Comparison of ENCODE assay signal across 10 cellular contexts in the genomic region with DNA sequence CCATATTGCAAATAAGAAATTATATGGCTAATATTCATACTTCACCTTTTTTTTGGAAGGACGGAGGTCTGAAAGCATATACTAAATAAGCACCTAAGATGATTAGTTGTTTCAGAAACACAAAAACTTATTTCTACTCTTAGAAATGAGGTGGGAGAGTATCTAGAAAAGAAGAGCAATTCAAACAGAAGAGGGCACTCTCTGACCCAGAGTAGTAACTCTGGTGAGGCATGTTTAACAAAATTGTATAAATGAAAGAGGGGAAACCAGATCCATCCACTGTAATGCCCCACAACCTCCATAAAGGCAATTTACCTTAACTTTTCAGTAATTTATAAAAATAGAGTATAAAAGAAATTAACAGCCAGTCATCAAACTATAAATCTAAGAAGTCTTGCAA.
DNase-seq lines count a peak whose midpoint lies in the region; ATAC-seq and TF ChIP-seq lines count a peak whose summit lies in the region.
"Had no signal": no experiment of that assay in that cellular context is flagged by ENCODE, and none has a peak within 500 bp of the region (broad histone marks: within the 10 kb centered on the region; RNA-seq: fewer than 3 reads in every experiment).

No MANE protein-coding gene starts in this region.

- POLR2A ChIA-PET in HCT116 (lab: Charles Lee), result no interaction called here

- no peak overlapping the region for H3K27ac ChIP-seq in HCT116 (ENCODE audit: low read depth, low read length)

- no peaks in the 10 kb centered on the region for H3K79me2 ChIP-seq in HCT116 (ENCODE audit: insufficient read depth, low read length)

- ATAC-seq in HCT116, result peak; percentile 64
- ATAC-seq in HG02970 (IDR thresholded peaks at IDR 0.05; ENCODE audit: low FRiP score, unreplicated experiment), result no peak
- ATAC-seq in GM19395 (IDR thresholded peaks at IDR 0.05; ENCODE audit: unreplicated experiment), result no peak

- H3K27me3 Mint-ChIP-seq in CD14-positive monocyte (ENCODE audit: low read depth in 3 of 3), result no peaks in the 10 kb centered on the region

- no peak for TF ChIP-seq POLR2A in HCT116 (IDR thresholded peaks at IDR 0.05; ENCODE audit: borderline replicate concordance, extremely low read depth, insufficient read depth, insufficient read length)

- H3K4me3 ChIP-seq in HCT116 (replicated peaks in 1 of 2; ENCODE audit: low read depth in 1 of 2, low read length in 2 of 2), result no peak overlapping the region

- H3K9me3 Mint-ChIP-seq in CD14-positive monocyte, result no peaks in the 10 kb centered on the region

- no peak overlapping the region for H3K9ac ChIP-seq in HCT116 (ENCODE audit: low read length)

- peak; percentile 74 for TF ChIP-seq RAD21 in HCT116 (IDR thresholded peaks at IDR 0.05; ENCODE audit: low read depth)

- CTCF ChIA-PET in HCT116 (lab: Charles Lee), result interaction anchor here (0.9 to 1.0 kb wide), 2 partner anchors 10 to 121 kb away, joined by 3 to 15 read pairs; no protein-coding TSS in a partner anchor

- no peaks in the 10 kb centered on the region for H3K9me2 ChIP-seq in HCT116 (ENCODE audit: insufficient read depth)

- H3K4me3 Mint-ChIP-seq in CD14-positive monocyte, result no peak overlapping the region

- RAD21 ChIA-PET in HCT116 (lab: Charles Lee; ENCODE audit: low non-redundant PET in 1 of 2, low total read pairs in 2 of 2, uncharacterized antibody in 2 of 2, unreplicated experiment in 2 of 2), result interaction anchor here in 1 of 2 experiments (0.7 kb wide), 1 partner anchor 67 kb away, joined by 3 read pairs; no protein-coding TSS in a partner anchor

- H3K9me3 ChIP-seq in HCT116 (ENCODE audit: control insufficient read depth in 1 of 2, insufficient read depth in 1 of 2, low read depth in 1 of 2, low read length in 2 of 2), result no peaks in the 10 kb centered on the region

- peak; percentile 38 for TF ChIP-seq CTCF in CD14-positive monocyte (IDR thresholded peaks at IDR 0.05)
- TF ChIP-seq CTCF in HCT116 (IDR thresholded peaks at IDR 0.05 in 2 of 3, conservative IDR thresholded peaks at IDR 0.05 in 1 of 3; ENCODE audit: borderline replicate concordance in 1 of 3, insufficient read depth in 1 of 3, low read depth in 2 of 3, low read length in 2 of 3), result peak; percentile 31 to 58 (median 53); a peak in 4 of 6 replicates

- no peaks in the 10 kb centered on the region for H3K36me3 ChIP-seq in HCT116 (ENCODE audit: control insufficient read depth in 1 of 2, insufficient read depth in 2 of 2, low read length in 2 of 2)

- peaks cover 10 to 34% of the 10 kb centered on the region in 2 experiments for H3K4me1 ChIP-seq in HCT116 (ENCODE audit: control insufficient read depth in 1 of 2, insufficient read depth in 2 of 2, low read length in 2 of 2)

- no TSS peak for BruUV-seq in HCT116 (replicated peaks; lab: Mats Ljungman, UMichigan)

- no peaks in the 10 kb centered on the region for H3K36me3 Mint-ChIP-seq in CD14-positive monocyte

- H3K27me3 ChIP-seq in HCT116 (ENCODE audit: insufficient read depth, low read length), result no peaks in the 10 kb centered on the region

- H3K27ac Mint-ChIP-seq in CD14-positive monocyte, result no peak overlapping the region

- DNase-seq in CD14-positive monocyte (ENCODE audit: low spot score) (no peak), HCT116 (ENCODE audit: low read depth, low spot score) (no peak), SHP77 treated with DMSO at 0.1 percent for 48 hours (lab: John Stamatoyannopoulos, UW) (peak; percentile 24), hepatic stellate cell (ENCODE audit: low spot score) (peak; percentile 7), cortex of kidney (lab: John Stamatoyannopoulos, UW) (no peak), NCI-H2227 (lab: John Stamatoyannopoulos, UW; ENCODE audit: unreplicated experiment) (no peak)
- DNase-seq: activated CD4-positive, alpha-beta T cell treated with anti-CD3 and anti-CD28 coated beads for 48 hours; occipital lobe had no signal

- no peaks in the 10 kb centered on the region for H3K4me1 Mint-ChIP-seq in CD14-positive monocyte

- H3K4me2 ChIP-seq in HCT116 (ENCODE audit: low read length), result no peak overlapping the region

- intact Hi-C loops in CD14-positive monocyte (cut with micrococcal nuclease), result loop anchor here (5.0 to 10.0 kb wide), 2 partner anchors 120 to 138 kb away; no protein-coding TSS in a partner anchor
- intact Hi-C loops in HCT116 (cut with micrococcal nuclease), result loop anchor here (1.0 kb wide), 1 partner anchor 120 kb away; no protein-coding TSS in a partner anchor

- H4K20me1 ChIP-seq in HCT116 (ENCODE audit: insufficient read depth), result no peaks in the 10 kb centered on the region

- peak overlapping the region; percentile 83 for H2AFZ ChIP-seq in HCT116 (ENCODE audit: low read depth, low read length, poor library complexity, severe bottlenecking)

TF ChIP-seq in HCT116, 20 proteins besides CTCF, POLR2A, EP300 and RAD21:
- TF ChIP-seq TCF7L2 (IDR thresholded peaks at IDR 0.05; ENCODE audit: borderline replicate concordance, extremely low read depth, insufficient read depth, insufficient read length) (no peak), JUND (IDR thresholded peaks at IDR 0.05) (no peak), YY1 (IDR thresholded peaks at IDR 0.05; ENCODE audit: extremely low read depth, insufficient replicate concordance, low read depth, low read length) (no peak), POLR2AphosphoS5 (IDR thresholded peaks at IDR 0.05; ENCODE audit: low read depth, low read length) (no peak), CEBPB (IDR thresholded peaks at IDR 0.05; ENCODE audit: low read depth) (no peak), FOSL1 (IDR thresholded peaks at IDR 0.05; ENCODE audit: low read depth) (no peak), SIN3A (IDR thresholded peaks at IDR 0.05; ENCODE audit: low read depth) (no peak), EZH2phosphoT487 (IDR thresholded peaks at IDR 0.05; ENCODE audit: borderline replicate concordance) (no peak), ZNF274 (IDR thresholded peaks at IDR 0.05; ENCODE audit: low read depth, low read length) (no peak), ELF1 (IDR thresholded peaks at IDR 0.05; ENCODE audit: borderline replicate concordance, low read depth) (no peak), SP1 (IDR thresholded peaks at IDR 0.05; ENCODE audit: low read depth) (no peak), ZFX (IDR thresholded peaks at IDR 0.05) (no peak)
- TF ChIP-seq, protein P1, sequence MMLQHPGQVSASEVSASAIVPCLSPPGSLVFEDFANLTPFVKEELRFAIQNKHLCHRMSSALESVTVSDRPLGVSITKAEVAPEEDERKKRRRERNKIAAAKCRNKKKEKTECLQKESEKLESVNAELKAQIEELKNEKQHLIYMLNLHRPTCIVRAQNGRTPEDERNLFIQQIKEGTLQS (IDR thresholded peaks at IDR 0.05), result no peak

Comparison
In these comparisons a context has a peak if more than half of its experiments do, and no peak if none do; other contexts are left out.
1. DNase-seq: peak in SHP77 treated with DMSO at 0.1 percent for 48 hours (single experiment) and hepatic stellate cell (single experiment); none in CD14-positive monocyte (single experiment), HCT116 (single experiment), cortex of kidney (single experiment) and NCI-H2227 (single experiment).